Comparison of ENCODE assay signal across 23 cellular contexts in genomic region chr15:74631087-74631385, GRCh38. TPM values are rescaled to one million over a fixed set of nuclear protein-coding genes. Genes with fewer than 3 reads are reported as not detected.
DNase-seq lines count a peak whose midpoint lies in the region; ATAC-seq and TF ChIP-seq lines count a peak whose summit lies in the region.
"Had no signal": no experiment of that assay in that cellular context is flagged by ENCODE, and none has a peak within 500 bp of the region (broad histone marks: within the 10 kb centered on the region; RNA-seq: fewer than 3 reads in every experiment).

No MANE protein-coding gene starts in this region.

- DNase-seq in activated effector memory CD4-positive, alpha-beta T cell treated with anti-CD3 and anti-CD28 coated beads, Interleukin-2, amount 50 U/mL, for 16 hours = peak; percentile 60
- DNase-seq in activated effector memory CD4-positive, alpha-beta T cell treated with Interleukin-2 at 50 U/mL for 16 hours = no peak
- DNase-seq in chondrocyte (ENCODE audit: low spot score) (no peak), NCI-H2171 treated with DMSO at 0.1 percent for 48 hours (lab: John Stamatoyannopoulos, UW) (no peak), globus pallidus (ENCODE audit: low spot score) (no peak)
- DNase-seq in stimulated activated effector memory CD8-positive, alpha-beta T cell treated with anti-CD3 and anti-CD28 coated beads, Interleukin-12 subunit alpha, Interleukin-12 subunit beta, amount 100 ng/mL, for 72 hours (ENCODE audit: low spot score in 2 of 2) = no peak
- DNase-seq: activated CD4-positive, alpha-beta memory T cell treated with anti-CD3 and anti-CD28 coated beads for 36 hours; activated CD4-positive, CD25-positive, alpha-beta regulatory T cell treated with anti-CD3 and anti-CD28 coated beads, Interleukin-2, amount 50 U/mL, for 72 hours; activated naive CD4-positive, alpha-beta T cell treated with anti-CD3 and anti-CD28 coated beads, Interleukin-2, amount 50 U/mL, for 16 hours; left colon; mesenchymal stem cell; NCI-H1105 treated with DMSO at 0.1 percent for 48 hours; NCI-H1930; NCI-H2227 treated with DMSO at 0.1 percent for 48 hours; NCI-H69; stimulated activated CD8-positive, alpha-beta memory T cell treated with anti-CD3 and anti-CD28 coated beads, Interleukin-4, amount 100 ng/mL, for 48 hours; T-helper 1 cell had no signal

- peaks cover 22% of the 10 kb centered on the region for H3K36me3 Mint-ChIP-seq in chondrocyte (ENCODE audit: low read depth)
- peaks cover 84% of the 10 kb centered on the region for H3K36me3 Mint-ChIP-seq in stimulated activated effector memory CD8-positive, alpha-beta T cell treated with anti-CD3 and anti-CD28 coated beads, Interleukin-12 subunit alpha, Interleukin-12 subunit beta, amount 100 ng/mL, for 72 hours

- no peaks in the 10 kb centered on the region for H3K4me1 Mint-ChIP-seq in chondrocyte (ENCODE audit: low read depth)
- H3K4me1 Mint-ChIP-seq in stimulated activated effector memory CD8-positive, alpha-beta T cell treated with anti-CD3 and anti-CD28 coated beads, Interleukin-12 subunit alpha, Interleukin-12 subunit beta, amount 100 ng/mL, for 72 hours = no peaks in the 10 kb centered on the region
- H3K4me1 Mint-ChIP-seq: endodermal cell had no signal

- peak overlapping the region; percentile 17 for H3K27ac Mint-ChIP-seq in chondrocyte (ENCODE audit: unreplicated experiment)
- H3K27ac Mint-ChIP-seq in stimulated activated effector memory CD8-positive, alpha-beta T cell treated with anti-CD3 and anti-CD28 coated beads, Interleukin-12 subunit alpha, Interleukin-12 subunit beta, amount 100 ng/mL, for 72 hours = peak overlapping the region; percentile 65
- H3K27ac Mint-ChIP-seq: activated CD4-positive, alpha-beta memory T cell treated with anti-CD3 and anti-CD28 coated beads for 36 hours; dendritic cell treated with granulocyte-macrophage colony-stimulating factor and Interleukin-4, amounts not matched to agents 40 ng/mL and 50 ng/mL, for 4 days; endodermal cell had no signal

- ATAC-seq in stimulated activated effector memory CD8-positive, alpha-beta T cell treated with anti-CD3 and anti-CD28 coated beads, Interleukin-12 subunit alpha, Interleukin-12 subunit beta, amount 100 ng/mL, for 72 hours = no peak
- ATAC-seq in HG03097 (IDR thresholded peaks at IDR 0.05; ENCODE audit: low FRiP score, unreplicated experiment) = no peak
- ATAC-seq: esophagus mucosa had no signal

- no peaks in the 10 kb centered on the region for H3K27me3 Mint-ChIP-seq in chondrocyte (ENCODE audit: low read depth)
- H3K27me3 Mint-ChIP-seq: activated CD4-positive, alpha-beta memory T cell treated with anti-CD3 and anti-CD28 coated beads for 36 hours; dendritic cell treated with granulocyte-macrophage colony-stimulating factor and Interleukin-4, amounts not matched to agents 40 ng/mL and 50 ng/mL, for 4 days had no signal

- H3K27ac ChIP-seq in VCaP = peak overlapping the region; percentile 24
- H3K27ac ChIP-seq: ascending aorta had no signal

- no peak overlapping the region for H3K4me3 Mint-ChIP-seq in chondrocyte (ENCODE audit: unreplicated experiment)
- no peak overlapping the region for H3K4me3 Mint-ChIP-seq in stimulated activated effector memory CD8-positive, alpha-beta T cell treated with anti-CD3 and anti-CD28 coated beads, Interleukin-12 subunit alpha, Interleukin-12 subunit beta, amount 100 ng/mL, for 72 hours
- H3K4me3 Mint-ChIP-seq: activated CD4-positive, alpha-beta memory T cell treated with anti-CD3 and anti-CD28 coated beads for 36 hours; dendritic cell treated with granulocyte-macrophage colony-stimulating factor and Interleukin-4, amounts not matched to agents 40 ng/mL and 50 ng/mL, for 4 days; endodermal cell had no signal

- TF ChIP-seq CTCF in VCaP (conservative IDR thresholded peaks at IDR 0.05) (no peak), chondrocyte (IDR thresholded peaks at IDR 0.05) (no peak)

- H3K9me3 Mint-ChIP-seq in chondrocyte (ENCODE audit: low read depth) = no peaks in the 10 kb centered on the region
- H3K9me3 Mint-ChIP-seq in stimulated activated effector memory CD8-positive, alpha-beta T cell treated with anti-CD3 and anti-CD28 coated beads, Interleukin-12 subunit alpha, Interleukin-12 subunit beta, amount 100 ng/mL, for 72 hours = no peaks in the 10 kb centered on the region
- H3K9me3 Mint-ChIP-seq: activated CD4-positive, alpha-beta memory T cell treated with anti-CD3 and anti-CD28 coated beads for 36 hours; dendritic cell treated with granulocyte-macrophage colony-stimulating factor and Interleukin-4, amounts not matched to agents 40 ng/mL and 50 ng/mL, for 4 days; endodermal cell had no signal

RNA-seq across cellular contexts. Expression of gene CLK3, which starts 15.4 kb away (rescaled TPM):
- total RNA-seq in chondrocyte = 43.0 to 48.6 TPM (median 44.5 TPM) in 3 replicates
